ENCODE assay signal across 1 cellular context in genomic region chr15:64742921-64743320, GRCh38.
TF ChIP-seq lines count a peak whose summit lies in the region.

No MANE protein-coding gene starts in this region.

TF ChIP-seq in WTC11, 78 proteins besides CTCF, POLR2A, EP300 and RAD21 (continued from another document):
- TF ChIP-seq ARID4B (CRISPR knock-in tag; IDR thresholded peaks at IDR 0.05; ENCODE audit: borderline replicate concordance) (no peak), ZNF121 (CRISPR knock-in tag; IDR thresholded peaks at IDR 0.05) (no peak)
